Comparison of ENCODE assay signal across 8 cellular contexts in the genomic region with DNA sequence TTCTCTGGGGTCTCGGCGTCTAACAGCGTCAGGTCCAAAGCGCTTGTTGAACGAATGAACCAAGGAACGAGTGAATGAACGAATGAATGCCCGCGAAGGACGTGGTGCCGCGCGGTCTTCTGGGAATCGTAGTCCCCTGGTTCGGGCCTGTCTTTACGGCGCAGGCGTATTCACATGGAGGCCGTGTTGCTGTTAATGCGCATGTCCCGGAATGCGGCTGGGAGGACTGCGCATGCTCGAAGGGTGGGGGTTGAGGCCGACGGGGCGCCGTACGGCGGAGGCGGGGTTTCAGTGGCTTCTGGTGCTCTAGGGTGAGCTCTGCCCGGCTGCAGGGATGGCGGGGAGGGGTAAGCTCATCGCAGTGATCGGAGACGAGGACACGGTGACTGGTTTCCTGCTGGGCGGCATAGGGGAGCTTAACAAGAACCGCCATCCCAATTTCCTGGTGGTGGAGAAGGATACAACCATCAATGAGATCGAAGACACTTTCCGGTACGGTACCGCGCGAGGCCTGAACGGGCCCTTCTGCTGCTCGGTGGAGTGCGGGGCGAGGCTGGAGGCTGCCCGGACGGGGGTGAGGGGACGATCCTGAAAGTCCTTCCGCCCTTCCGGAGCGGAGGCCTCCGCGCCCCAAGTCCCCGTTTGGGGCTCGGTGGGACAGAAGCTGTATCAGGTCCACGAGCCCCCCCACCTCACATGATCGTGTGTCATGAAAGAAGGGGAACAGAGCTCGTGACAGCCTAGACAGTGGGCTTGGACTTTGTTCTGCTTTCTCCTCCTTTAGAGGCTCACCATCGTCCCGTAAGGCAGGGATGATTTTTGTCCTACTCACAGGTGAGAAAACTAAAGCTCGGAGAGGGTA. TPM values are rescaled to one million over a fixed set of nuclear protein-coding genes. Genes with fewer than 3 reads are reported as not detected.
DNase-seq lines count a peak whose midpoint lies in the region; ATAC-seq and TF ChIP-seq lines count a peak whose summit lies in the region.

A gene with protein sequence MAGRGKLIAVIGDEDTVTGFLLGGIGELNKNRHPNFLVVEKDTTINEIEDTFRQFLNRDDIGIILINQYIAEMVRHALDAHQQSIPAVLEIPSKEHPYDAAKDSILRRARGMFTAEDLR (plus strand): TSS at position 286 of the 862 bp plus-strand sequence. CDS start 49 bp downstream, at position 335.

- H3K9me3 Mint-ChIP-seq in activated CD4-positive, alpha-beta memory T cell treated with anti-CD3 and anti-CD28 coated beads for 36 hours = no peaks in the 10 kb centered on the region

- peaks cover 13% of the 10 kb centered on the region for H3K36me3 Mint-ChIP-seq in activated CD4-positive, alpha-beta memory T cell treated with anti-CD3 and anti-CD28 coated beads for 36 hours

- peaks cover 0 to 9% (median under 1%) of the 10 kb centered on the region in 4 donors for H3K36me3 ChIP-seq in liver (ENCODE audit: control insufficient read depth in 4 of 4, insufficient read depth in 3 of 4, low read depth in 1 of 4, low read length in 3 of 4)

- WGBS in liver = under 1% methylated on average over 65 of the region's 65 CpGs

- peak within 1 kb of the TSS; percentile 11 to 26 for H3K27ac ChIP-seq in liver (ENCODE audit: low read depth in 1 of 2, low read length in 2 of 2)

- H3K27me3 Mint-ChIP-seq in activated CD4-positive, alpha-beta memory T cell treated with anti-CD3 and anti-CD28 coated beads for 36 hours = peaks cover 1% of the 10 kb centered on the region

- peak within 1 kb of the TSS; percentile 9 to 66 for H3K9ac ChIP-seq in liver (ENCODE audit: low read depth in 1 of 2, low read length in 2 of 2)

- H3K4me1 ChIP-seq in liver (ENCODE audit: control insufficient read depth in 4 of 4, insufficient read depth in 4 of 4, low read length in 3 of 4) = peaks cover 3 to 10% (median 6%) of the 10 kb centered on the region in 4 donors

- peaks cover 14% of the 10 kb centered on the region for H3K4me1 Mint-ChIP-seq in activated CD4-positive, alpha-beta memory T cell treated with anti-CD3 and anti-CD28 coated beads for 36 hours (ENCODE audit: low read depth)

- peak; percentile 98 for DNase-seq in CD1c-positive myeloid dendritic cell (ENCODE audit: extremely low spot score)
- peak; percentile 91 for DNase-seq in NCI-H82 treated with DMSO at 0.1 percent for 48 hours (lab: John Stamatoyannopoulos, UW; ENCODE audit: unreplicated experiment)
- peak; percentile 100 for DNase-seq in activated CD4-positive, alpha-beta memory T cell treated with anti-CD3 and anti-CD28 coated beads for 36 hours
- DNase-seq in dermis microvascular lymphatic vessel endothelial cell (ENCODE audit: low read depth in 2 of 2) = peak; percentile 94 to 98
- peak; percentile 99 for DNase-seq in stimulated activated CD4-positive, alpha-beta T cell treated with anti-CD3 and anti-CD28 coated beads, Interleukin-4, amount 100 ng/mL, for 24 hours

- H3K27ac Mint-ChIP-seq in activated CD4-positive, alpha-beta memory T cell treated with anti-CD3 and anti-CD28 coated beads for 36 hours = peak within 1 kb of the TSS; percentile 84

- POLR2A ChIA-PET in activated CD4-positive, alpha-beta memory T cell treated with anti-CD3 and anti-CD28 coated beads for 36 hours (lab: Charles Lee) = interaction anchor here (0.9 to 1.9 kb wide), 4 partner anchors 18 to 362 kb away, joined by 3 to 6 read pairs (median 4); a partner anchor contains a TSS

- no peaks in the 10 kb centered on the region for H3K27me3 ChIP-seq in liver (ENCODE audit: control insufficient read depth in 4 of 4, insufficient read depth in 4 of 4, low read length in 3 of 4)

- peak within 1 kb of the TSS; percentile 70 to 81 (median 74) for H3K4me3 ChIP-seq in liver (ENCODE audit: low read depth in 1 of 3, low read length in 3 of 3)

- no peak for TF ChIP-seq CTCF in liver (IDR thresholded peaks at IDR 0.05; ENCODE audit: low read depth, low read length, missing input control)

- intact Hi-C loops in activated CD4-positive, alpha-beta memory T cell treated with anti-CD3 and anti-CD28 coated beads for 36 hours (cut with micrococcal nuclease) = loop anchor here (1.0 to 10.0 kb wide), 5 partner anchors 72 to 438 kb away; a partner anchor contains a TSS

- no peaks in the 10 kb centered on the region for H3K9me3 ChIP-seq in liver (ENCODE audit: control insufficient read depth in 4 of 4, low read length in 3 of 4)

- CTCF ChIA-PET in activated CD4-positive, alpha-beta memory T cell treated with anti-CD3 and anti-CD28 coated beads for 36 hours (lab: Charles Lee) = interaction anchor here (0.7 to 3.6 kb wide), 11 partner anchors 9 to 436 kb away, joined by 3 to 46 read pairs (median 6); no protein-coding TSS in a partner anchor

- H3K4me3 Mint-ChIP-seq in activated CD4-positive, alpha-beta memory T cell treated with anti-CD3 and anti-CD28 coated beads for 36 hours = peak within 1 kb of the TSS; percentile 98

- TF ChIP-seq RAD21 in liver (IDR thresholded peaks at IDR 0.05) = no peak

- peak; percentile 85 for ATAC-seq in GM19397 (IDR thresholded peaks at IDR 0.05; ENCODE audit: unreplicated experiment)
- ATAC-seq in HG03571 (IDR thresholded peaks at IDR 0.05; ENCODE audit: unreplicated experiment) = peak; percentile 77

TF ChIP-seq in liver, 16 proteins besides CTCF, POLR2A, EP300 and RAD21:
- TF ChIP-seq, protein P1, sequence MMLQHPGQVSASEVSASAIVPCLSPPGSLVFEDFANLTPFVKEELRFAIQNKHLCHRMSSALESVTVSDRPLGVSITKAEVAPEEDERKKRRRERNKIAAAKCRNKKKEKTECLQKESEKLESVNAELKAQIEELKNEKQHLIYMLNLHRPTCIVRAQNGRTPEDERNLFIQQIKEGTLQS (IDR thresholded peaks at IDR 0.05) = no peak
- TF ChIP-seq JUND (IDR thresholded peaks at IDR 0.05) (no peak), EGR1 (IDR thresholded peaks at IDR 0.05; ENCODE audit: low read depth in 2 of 2) (no peak), SP1 (IDR thresholded peaks at IDR 0.05) (peak; percentile 34), HNF4G (IDR thresholded peaks at IDR 0.05) (no peak), YY1 (IDR thresholded peaks at IDR 0.05) (peak; percentile 94), FOXA2 (IDR thresholded peaks at IDR 0.05) (no peak), TAF1 (conservative IDR thresholded peaks at IDR 0.05) (no peak), HNF4A (conservative IDR thresholded peaks at IDR 0.05) (no peak), GABPA (IDR thresholded peaks at IDR 0.05 in 1 of 2, conservative IDR thresholded peaks at IDR 0.05 in 1 of 2) (peak in 1 of 2 donors; percentile 54), NR2F2 (IDR thresholded peaks at IDR 0.05) (no peak), RXRA (IDR thresholded peaks at IDR 0.05) (no peak), FOXA1 (IDR thresholded peaks at IDR 0.05) (no peak)
- TF ChIP-seq, protein P2, sequence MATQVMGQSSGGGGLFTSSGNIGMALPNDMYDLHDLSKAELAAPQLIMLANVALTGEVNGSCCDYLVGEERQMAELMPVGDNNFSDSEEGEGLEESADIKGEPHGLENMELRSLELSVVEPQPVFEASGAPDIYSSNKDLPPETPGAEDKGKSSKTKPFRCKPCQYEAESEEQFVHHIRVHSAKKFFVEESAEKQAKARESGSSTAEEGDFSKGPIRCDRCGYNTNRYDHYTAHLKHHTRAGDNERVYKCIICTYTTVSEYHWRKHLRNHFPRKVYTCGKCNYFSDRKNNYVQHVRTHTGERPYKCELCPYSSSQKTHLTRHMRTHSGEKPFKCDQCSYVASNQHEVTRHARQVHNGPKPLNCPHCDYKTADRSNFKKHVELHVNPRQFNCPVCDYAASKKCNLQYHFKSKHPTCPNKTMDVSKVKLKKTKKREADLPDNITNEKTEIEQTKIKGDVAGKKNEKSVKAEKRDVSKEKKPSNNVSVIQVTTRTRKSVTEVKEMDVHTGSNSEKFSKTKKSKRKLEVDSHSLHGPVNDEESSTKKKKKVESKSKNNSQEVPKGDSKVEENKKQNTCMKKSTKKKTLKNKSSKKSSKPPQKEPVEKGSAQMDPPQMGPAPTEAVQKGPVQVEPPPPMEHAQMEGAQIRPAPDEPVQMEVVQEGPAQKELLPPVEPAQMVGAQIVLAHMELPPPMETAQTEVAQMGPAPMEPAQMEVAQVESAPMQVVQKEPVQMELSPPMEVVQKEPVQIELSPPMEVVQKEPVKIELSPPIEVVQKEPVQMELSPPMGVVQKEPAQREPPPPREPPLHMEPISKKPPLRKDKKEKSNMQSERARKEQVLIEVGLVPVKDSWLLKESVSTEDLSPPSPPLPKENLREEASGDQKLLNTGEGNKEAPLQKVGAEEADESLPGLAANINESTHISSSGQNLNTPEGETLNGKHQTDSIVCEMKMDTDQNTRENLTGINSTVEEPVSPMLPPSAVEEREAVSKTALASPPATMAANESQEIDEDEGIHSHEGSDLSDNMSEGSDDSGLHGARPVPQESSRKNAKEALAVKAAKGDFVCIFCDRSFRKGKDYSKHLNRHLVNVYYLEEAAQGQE (IDR thresholded peaks at IDR 0.05) = peak; percentile 35
- TF ChIP-seq, protein P3, sequence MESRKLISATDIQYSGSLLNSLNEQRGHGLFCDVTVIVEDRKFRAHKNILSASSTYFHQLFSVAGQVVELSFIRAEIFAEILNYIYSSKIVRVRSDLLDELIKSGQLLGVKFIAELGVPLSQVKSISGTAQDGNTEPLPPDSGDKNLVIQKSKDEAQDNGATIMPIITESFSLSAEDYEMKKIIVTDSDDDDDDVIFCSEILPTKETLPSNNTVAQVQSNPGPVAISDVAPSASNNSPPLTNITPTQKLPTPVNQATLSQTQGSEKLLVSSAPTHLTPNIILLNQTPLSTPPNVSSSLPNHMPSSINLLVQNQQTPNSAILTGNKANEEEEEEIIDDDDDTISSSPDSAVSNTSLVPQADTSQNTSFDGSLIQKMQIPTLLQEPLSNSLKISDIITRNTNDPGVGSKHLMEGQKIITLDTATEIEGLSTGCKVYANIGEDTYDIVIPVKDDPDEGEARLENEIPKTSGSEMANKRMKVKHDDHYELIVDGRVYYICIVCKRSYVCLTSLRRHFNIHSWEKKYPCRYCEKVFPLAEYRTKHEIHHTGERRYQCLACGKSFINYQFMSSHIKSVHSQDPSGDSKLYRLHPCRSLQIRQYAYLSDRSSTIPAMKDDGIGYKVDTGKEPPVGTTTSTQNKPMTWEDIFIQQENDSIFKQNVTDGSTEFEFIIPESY (IDR thresholded peaks at IDR 0.05) = no peak
- TF ChIP-seq, protein P4, sequence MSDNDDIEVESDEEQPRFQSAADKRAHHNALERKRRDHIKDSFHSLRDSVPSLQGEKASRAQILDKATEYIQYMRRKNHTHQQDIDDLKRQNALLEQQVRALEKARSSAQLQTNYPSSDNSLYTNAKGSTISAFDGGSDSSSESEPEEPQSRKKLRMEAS (IDR thresholded peaks at IDR 0.05) = no peak
TF ChIP-seq in liver: peak in this region for 4.

RNA-seq across cellular contexts. Expression of the gene that starts here (rescaled TPM):
- total RNA-seq in activated CD4-positive, alpha-beta memory T cell treated with anti-CD3 and anti-CD28 coated beads for 36 hours = 100 to 1,000 TPM; 113 to 117 TPM
- total RNA-seq in dermis microvascular lymphatic vessel endothelial cell (76.4 and 109 TPM in 2 replicates), liver (10 to 100 TPM; 23.1 to 25.6 TPM)
- polyA plus RNA-seq in liver = 100 to 1,000 TPM in 1 of 2 donors, 10 to 100 TPM in 1; 68.6 to 111 TPM

Comparison
In these comparisons a context has a peak if more than half of its experiments do, and no peak if none do; other contexts are left out.
1. Peak in every context shown above with its lines: DNase-seq, ATAC-seq, H3K4me3 ChIP-seq and H3K27ac ChIP-seq.